ENCODE assay signal across 18 cellular contexts in the genomic region with DNA sequence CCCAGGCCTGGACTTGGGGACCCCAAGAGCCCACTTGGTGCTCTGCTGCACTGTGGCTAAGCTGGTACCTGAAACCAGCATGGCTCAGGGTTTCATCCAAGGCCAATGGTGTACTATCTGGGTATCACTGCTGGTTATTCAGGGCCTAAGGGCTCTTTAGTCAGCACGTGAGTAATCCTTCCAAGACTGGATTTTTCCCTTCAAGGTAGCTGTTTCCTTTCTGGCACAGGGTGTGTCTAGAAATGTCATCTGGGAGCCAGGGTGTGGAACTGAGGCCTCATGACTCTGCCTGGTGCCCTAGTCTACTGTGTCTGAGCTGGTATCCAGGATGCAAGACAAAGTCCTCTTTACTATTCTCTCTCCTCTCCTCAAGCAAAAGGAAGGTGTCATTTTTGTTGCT.
DNase-seq lines count a peak whose midpoint lies in the region; ATAC-seq, FAIRE-seq and TF ChIP-seq lines count a peak whose summit lies in the region.
"Had no signal": no experiment of that assay in that cellular context is flagged by ENCODE, and none has a peak within 500 bp of the region (broad histone marks: within the 10 kb centered on the region; RNA-seq: fewer than 3 reads in every experiment).

No MANE protein-coding gene starts in this region.

- H3K9me3 ChIP-seq in CD8-positive, alpha-beta T cell (ENCODE audit: low read length) = no peaks in the 10 kb centered on the region

- no peak overlapping the region for H3K4me3 ChIP-seq in bronchial epithelial cell (ENCODE audit: low read depth, low read length)
- no peak overlapping the region for H3K4me3 ChIP-seq in CD8-positive, alpha-beta T cell (ENCODE audit: low read depth, low read length)
- H3K4me3 ChIP-seq: BLaER1 treated with 17β-estradiol and CSF1 and Interleukin-3, amounts not matched to agents 10 nM and 100 nM; PC-9 had no signal

- no peaks in the 10 kb centered on the region for H3K36me3 ChIP-seq in bronchial epithelial cell (ENCODE audit: control insufficient read depth, insufficient read depth, low read length)
- no peaks in the 10 kb centered on the region for H3K36me3 ChIP-seq in CD8-positive, alpha-beta T cell (ENCODE audit: insufficient read depth, low read length)
- H3K36me3 ChIP-seq: BLaER1 treated with 17β-estradiol and CSF1 and Interleukin-3, amounts not matched to agents 10 nM and 100 nM had no signal

- FAIRE-seq in bronchial epithelial cell (lab: Jason Lieb, UNC) = peak; percentile 95
- FAIRE-seq: H1 had no signal

- peak overlapping the region; percentile 55 for H3K27ac Mint-ChIP-seq in neural crest cell (ENCODE audit: unreplicated experiment)
- no peak overlapping the region for H3K27ac Mint-ChIP-seq in CD8-positive, alpha-beta T cell
- H3K27ac Mint-ChIP-seq: CD8-positive, alpha-beta memory T cell had no signal

- H3K27me3 ChIP-seq in bronchial epithelial cell (ENCODE audit: control insufficient read depth, insufficient read depth, low read length) = no peaks in the 10 kb centered on the region
- H3K27me3 ChIP-seq in CD8-positive, alpha-beta T cell (ENCODE audit: insufficient read depth, low read length) = no peaks in the 10 kb centered on the region
- H3K27me3 ChIP-seq: BLaER1 treated with 17β-estradiol and CSF1 and Interleukin-3, amounts not matched to agents 10 nM and 100 nM had no signal

- no peak overlapping the region for H3K4me3 Mint-ChIP-seq in neural crest cell
- H3K4me3 Mint-ChIP-seq in CD8-positive, alpha-beta T cell = no peak overlapping the region
- H3K4me3 Mint-ChIP-seq: CD8-positive, alpha-beta memory T cell had no signal

- ATAC-seq in CD8-positive, alpha-beta T cell = no peak
- ATAC-seq in HG03571 (IDR thresholded peaks at IDR 0.05; ENCODE audit: unreplicated experiment) = no peak

- peaks cover 16% of the 10 kb centered on the region for H3K9me3 Mint-ChIP-seq in neural crest cell
- no peaks in the 10 kb centered on the region for H3K9me3 Mint-ChIP-seq in CD8-positive, alpha-beta T cell
- H3K9me3 Mint-ChIP-seq: CD8-positive, alpha-beta memory T cell had no signal

- CTCF ChIA-PET in CD8-positive, alpha-beta T cell (lab: Charles Lee) = no interaction called here

- no peak overlapping the region for H3K27ac ChIP-seq in CD8-positive, alpha-beta T cell (ENCODE audit: low read depth, low read length)
- H3K27ac ChIP-seq: BLaER1 treated with 17β-estradiol and CSF1 and Interleukin-3, amounts not matched to agents 10 nM and 100 nM; PC-9 had no signal

- no peaks in the 10 kb centered on the region for H3K4me1 Mint-ChIP-seq in neural crest cell
- no peaks in the 10 kb centered on the region for H3K4me1 Mint-ChIP-seq in CD8-positive, alpha-beta T cell (ENCODE audit: low read depth)
- H3K4me1 Mint-ChIP-seq: CD8-positive, alpha-beta memory T cell had no signal

- TF ChIP-seq CTCF in bronchial epithelial cell (IDR thresholded peaks at IDR 0.05; ENCODE audit: insufficient read depth, low read length, severe bottlenecking) = no peak
- no peak for TF ChIP-seq CTCF in neural crest cell (conservative IDR thresholded peaks at IDR 0.05)
- TF ChIP-seq CTCF in CD8-positive, alpha-beta T cell (IDR thresholded peaks at IDR 0.05) = no peak

- POLR2A ChIA-PET in CD8-positive, alpha-beta T cell (lab: Charles Lee) = no interaction called here

- DNase-seq in ELR (ENCODE audit: low read depth) (peak; percentile 75), M059J (ENCODE audit: low read depth) (peak; percentile 59), bronchial epithelial cell (ENCODE audit: low read depth) (peak; percentile 84), neural crest cell (ENCODE audit: low read depth, low spot score) (no peak), posterior vena cava (ENCODE audit: low spot score) (no peak), NCI-H1092 (lab: John Stamatoyannopoulos, UW) (no peak)
- no peak for DNase-seq in CD8-positive, alpha-beta T cell
- DNase-seq: CD8-positive, alpha-beta memory T cell; DMS53; MV-4-11; NCI-H1417; NCI-H187 treated with DMSO at 0.1 percent for 48 hours; NCI-H2227 treated with DMSO at 0.1 percent for 48 hours; NCI-H524 treated with DMSO at 0.1 percent for 48 hours; PC-9 had no signal

- no peaks in the 10 kb centered on the region for H3K36me3 Mint-ChIP-seq in neural crest cell (ENCODE audit: low read depth)
- no peaks in the 10 kb centered on the region for H3K36me3 Mint-ChIP-seq in CD8-positive, alpha-beta T cell
- H3K36me3 Mint-ChIP-seq: CD8-positive, alpha-beta memory T cell had no signal

- intact Hi-C loops in CD8-positive, alpha-beta T cell (cut with DNase I, micrococcal nuclease) = loop anchor here in 1 of 2 experiments (10.0 kb wide), 1 partner anchor 255 kb away; no protein-coding TSS in a partner anchor
- intact Hi-C loops in posterior vena cava (cut with DNase I) = no loop called here

- no peaks in the 10 kb centered on the region for H3K27me3 Mint-ChIP-seq in neural crest cell (ENCODE audit: low read depth)
- peaks cover 7% of the 10 kb centered on the region for H3K27me3 Mint-ChIP-seq in CD8-positive, alpha-beta T cell (ENCODE audit: low read depth)

- no peaks in the 10 kb centered on the region for H3K4me1 ChIP-seq in CD8-positive, alpha-beta T cell (ENCODE audit: insufficient read depth, low read length)
- H3K4me1 ChIP-seq: BLaER1 treated with 17β-estradiol and CSF1 and Interleukin-3, amounts not matched to agents 10 nM and 100 nM had no signal

Comparison
In these comparisons a context has a peak if more than half of its experiments do, and no peak if none do; other contexts are left out.
1. DNase-seq: peak in ELR (single experiment), M059J (single experiment) and bronchial epithelial cell (single experiment); none in neural crest cell (single experiment), CD8-positive, alpha-beta T cell (0 of 7), posterior vena cava (single experiment) and NCI-H1092 (single experiment).